Comparison of ENCODE assay signal across 8 cellular contexts in genomic region chr11:124717786-124718634, GRCh38. TPM values are rescaled to one million over a fixed set of nuclear protein-coding genes. Genes with fewer than 3 reads are reported as not detected.
DNase-seq lines count a peak whose midpoint lies in the region; ATAC-seq and TF ChIP-seq lines count a peak whose summit lies in the region.

No MANE protein-coding gene starts in this region.

- peaks cover 50% of the 10 kb centered on the region for H3K27me3 Mint-ChIP-seq in CD8-positive, alpha-beta T cell (ENCODE audit: low read depth)
- peaks cover 71% of the 10 kb centered on the region for H3K27me3 Mint-ChIP-seq in GM23338 (ENCODE audit: insufficient read depth, low read depth, poor library complexity)
- H3K27me3 Mint-ChIP-seq in T-cell = peaks cover 46 to 48% of the 10 kb centered on the region in 2 donors
- H3K27me3 Mint-ChIP-seq in effector memory CD8-positive, alpha-beta T cell = peaks cover 67 to 95% of the 10 kb centered on the region in 2 donors

- H3K36me3 Mint-ChIP-seq in CD8-positive, alpha-beta T cell = no peaks in the 10 kb centered on the region
- H3K36me3 Mint-ChIP-seq in GM23338 (ENCODE audit: low read depth) = no peaks in the 10 kb centered on the region
- no peaks in the 10 kb centered on the region for H3K36me3 Mint-ChIP-seq in T-cell
- no peaks in the 10 kb centered on the region for H3K36me3 Mint-ChIP-seq in effector memory CD8-positive, alpha-beta T cell (ENCODE audit: insufficient read depth)

- H3K4me1 Mint-ChIP-seq in CD8-positive, alpha-beta T cell (ENCODE audit: low read depth) = peaks cover 31% of the 10 kb centered on the region
- H3K4me1 Mint-ChIP-seq in GM23338 (peaks cover 40% of the 10 kb centered on the region), T-cell (peaks cover 24 to 35% (median 28%) of the 10 kb centered on the region in 3 donors)
- peaks cover 13 to 18% of the 10 kb centered on the region in 2 donors for H3K4me1 Mint-ChIP-seq in effector memory CD8-positive, alpha-beta T cell (ENCODE audit: low read depth in 2 of 2)

- TF ChIP-seq CTCF in CD8-positive, alpha-beta T cell (IDR thresholded peaks at IDR 0.05) = no peak
- TF ChIP-seq CTCF in GM23338 (conservative IDR thresholded peaks at IDR 0.05; ENCODE audit: low read depth in 2 of 2) (no peak), vagina (IDR thresholded peaks at IDR 0.05) (no peak)

- no peaks in the 10 kb centered on the region for H3K79me2 ChIP-seq in GM23338 (replicated peaks; ENCODE audit: insufficient read depth)

- peak overlapping the region; percentile 88 for H3K4me2 ChIP-seq in GM23338

- H3F3A ChIP-seq in GM23338 (replicated peaks; ENCODE audit: low read depth) = no peaks in the 10 kb centered on the region

- intact Hi-C loops in CD8-positive, alpha-beta T cell (cut with DNase I, micrococcal nuclease) = no loop called here
- intact Hi-C loops in vagina (cut with DNase I) = no loop called here

- POLR2A ChIA-PET in CD8-positive, alpha-beta T cell (lab: Charles Lee) = interaction anchor here (0.7 kb wide), 1 partner anchor 26 kb away, joined by 3 read pairs; no protein-coding TSS in a partner anchor
- POLR2A ChIA-PET in T-cell (lab: Charles Lee) = no interaction called here

- no peak overlapping the region for H3K27ac ChIP-seq in CD8-positive, alpha-beta T cell (ENCODE audit: low read depth, low read length)
- H3K27ac ChIP-seq in GM23338 (ENCODE audit: low read depth) (no peak overlapping the region), vagina (peak overlapping the region; percentile 27)

- no peak overlapping the region for H3K27ac Mint-ChIP-seq in CD8-positive, alpha-beta T cell
- H3K27ac Mint-ChIP-seq in GM23338 = no peak overlapping the region
- peak overlapping the region in 1 of 2 donors; percentile 33 for H3K27ac Mint-ChIP-seq in T-cell
- peak overlapping the region in 1 of 2 donors; percentile 36 for H3K27ac Mint-ChIP-seq in effector memory CD8-positive, alpha-beta T cell

- no peaks in the 10 kb centered on the region for H3K36me3 ChIP-seq in CD8-positive, alpha-beta T cell (ENCODE audit: insufficient read depth, low read length)
- no peaks in the 10 kb centered on the region for H3K36me3 ChIP-seq in GM23338 (ENCODE audit: insufficient read depth)
- no peaks in the 10 kb centered on the region for H3K36me3 ChIP-seq in mucosa of stomach (ENCODE audit: control insufficient read depth, insufficient read depth, low read length)
- H3K36me3 ChIP-seq in vagina = no peaks in the 10 kb centered on the region

- H3K9ac ChIP-seq in mucosa of stomach (ENCODE audit: low read length) = peak overlapping the region; percentile 47

- peak overlapping the region; percentile 31 for H3K4me3 ChIP-seq in CD8-positive, alpha-beta T cell (ENCODE audit: low read depth, low read length)
- H3K4me3 ChIP-seq in GM23338 (peak overlapping the region; percentile 76), mucosa of stomach (ENCODE audit: low read length) (peak overlapping the region; percentile 14), vagina (peak overlapping the region; percentile 40 to 41)

- peaks cover 14% of the 10 kb centered on the region for H3K27me3 ChIP-seq in CD8-positive, alpha-beta T cell (ENCODE audit: insufficient read depth, low read length)
- H3K27me3 ChIP-seq in GM23338 (ENCODE audit: insufficient read depth) (peaks cover 93% of the 10 kb centered on the region), mucosa of stomach (ENCODE audit: control insufficient read depth, insufficient read depth, low read length) (peaks cover 24% of the 10 kb centered on the region), vagina (no peaks in the 10 kb centered on the region)

- H3K9me3 Mint-ChIP-seq in CD8-positive, alpha-beta T cell = no peaks in the 10 kb centered on the region
- no peaks in the 10 kb centered on the region for H3K9me3 Mint-ChIP-seq in GM23338
- H3K9me3 Mint-ChIP-seq in T-cell = no peaks in the 10 kb centered on the region
- H3K9me3 Mint-ChIP-seq in effector memory CD8-positive, alpha-beta T cell = no peaks in the 10 kb centered on the region

- CTCF ChIA-PET in CD8-positive, alpha-beta T cell (lab: Charles Lee) = interaction anchor here (0.9 to 1.6 kb wide), 3 partner anchors 23 to 75 kb away, joined by 3 to 5 read pairs (median 3); no protein-coding TSS in a partner anchor
- CTCF ChIA-PET in T-cell (lab: Charles Lee) = interaction anchor here in 1 of 2 donors (1.1 to 1.7 kb wide), 3 partner anchors 28 to 49 kb away, joined by 3 to 5 read pairs (median 5); partner anchors contain the start of gene ESAM

- peak; percentile 59 for ATAC-seq in CD8-positive, alpha-beta T cell
- ATAC-seq in GM23338 (peak; percentile 86), T-cell (replicated peaks in 1 of 4) (peak; percentile 72 to 93 (median 76)), HG03039 (IDR thresholded peaks at IDR 0.05; ENCODE audit: unreplicated experiment) (no peak)
- ATAC-seq in effector memory CD8-positive, alpha-beta T cell (replicated peaks) = peak; percentile 88

- H3K9me2 ChIP-seq in GM23338 (ENCODE audit: insufficient read depth) = no peaks in the 10 kb centered on the region

- H3K9me3 ChIP-seq in CD8-positive, alpha-beta T cell (ENCODE audit: low read length) = no peaks in the 10 kb centered on the region
- H3K9me3 ChIP-seq in mucosa of stomach (ENCODE audit: control insufficient read depth, low read length) = no peaks in the 10 kb centered on the region
- no peaks in the 10 kb centered on the region for H3K9me3 ChIP-seq in vagina

- TF ChIP-seq POLR2A in vagina (IDR thresholded peaks at IDR 0.05) = no peak

- H2AFZ ChIP-seq in GM23338 = peak overlapping the region; percentile 95

- H3K4me1 ChIP-seq in CD8-positive, alpha-beta T cell (ENCODE audit: insufficient read depth, low read length) = peaks cover 13% of the 10 kb centered on the region
- H3K4me1 ChIP-seq in GM23338 (ENCODE audit: insufficient read depth) (peaks cover 14% of the 10 kb centered on the region; the same call in 1 of the 2 replicates), mucosa of stomach (ENCODE audit: control insufficient read depth, insufficient read depth, low read length) (peaks cover 15% of the 10 kb centered on the region), vagina (peaks cover 19% of the 10 kb centered on the region)

- H3K4me3 Mint-ChIP-seq in CD8-positive, alpha-beta T cell = peak overlapping the region; percentile 81
- H3K4me3 Mint-ChIP-seq in GM23338 = peak overlapping the region; percentile 85
- H3K4me3 Mint-ChIP-seq in T-cell = peak overlapping the region; percentile 65 to 91 (median 77)
- H3K4me3 Mint-ChIP-seq in effector memory CD8-positive, alpha-beta T cell = peak overlapping the region; percentile 70 to 78

- H4K20me1 ChIP-seq in GM23338 (replicated peaks; ENCODE audit: insufficient read depth) = no peaks in the 10 kb centered on the region; the same call in none of the 2 replicates

- DNase-seq in CD8-positive, alpha-beta T cell = peak in 4 of 7 experiments; percentile 7 to 33 (median 25)
- DNase-seq in GM23338 (ENCODE audit: low spot score) = peak; percentile 66
- peak in 16 of 34 experiments; percentile 4 to 29 (median 12) for DNase-seq in T-cell
- peak; percentile 6 to 21 (median 8) for DNase-seq in effector memory CD8-positive, alpha-beta T cell
- DNase-seq in vagina (ENCODE audit: extremely low spot score in 2 of 2) = no peak
- no peak for DNase-seq in SW 1271 (lab: John Stamatoyannopoulos, UW)

TF ChIP-seq in GM23338, 12 proteins besides CTCF, POLR2A, EP300 and RAD21:
- no peak for TF ChIP-seq NANOG (IDR thresholded peaks at IDR 0.05; ENCODE audit: borderline replicate concordance)
- no peak for TF ChIP-seq ETS1 (IDR thresholded peaks at IDR 0.05)
- TF ChIP-seq EZH2 (IDR thresholded peaks at IDR 0.05; ENCODE audit: low read depth, unreplicated experiment) = peak; percentile 81

RNA-seq across cellular contexts. Expression of gene NRGN, which starts 21.7 kb away (rescaled TPM):
- under 1 TPM; 0.31 to 0.41 TPM for total RNA-seq in CD8-positive, alpha-beta T cell
- 0.24 TPM in 1 of 2 replicates, not detected in the other for total RNA-seq in GM23338 (2014; rRNA removed; shearing (Covaris generic))
- polyA plus RNA-seq in GM23338 (2016; fragmentation: Nextera tagmentation; extraction: Ambion mirVana) = 0.61 TPM in 2 replicates
- total RNA-seq in T-cell = 10 to 100 TPM in 1 of 5 donors, 1 to 10 TPM in 1, under 1 TPM in 3; 0.26 to 11.0 (median 0.89) TPM
- total RNA-seq in vagina = 0.98 TPM

RNA-seq across cellular contexts. Expression of gene VSIG2, which starts 34.0 kb away (rescaled TPM):
- under 1 TPM; 0.58 to 0.65 TPM for total RNA-seq in CD8-positive, alpha-beta T cell
- not detected in 2 replicates for total RNA-seq in GM23338 (2014; rRNA removed; shearing (Covaris generic))
- 0.19 TPM in 1 of 2 replicates, not detected in the other for polyA plus RNA-seq in GM23338 (2016; fragmentation: Nextera tagmentation; extraction: Ambion mirVana)
- total RNA-seq in T-cell (1 to 10 TPM in 2 of 5 donors, under 1 TPM in 3; 0.66 to 1.6 (median 0.98) TPM), vagina (0.74 TPM)

RNA-seq across cellular contexts. Expression of gene ESAM, which starts 44.1 kb away (rescaled TPM):
- total RNA-seq in CD8-positive, alpha-beta T cell = 1 to 10 TPM in 1 of 2 experiments, under 1 TPM in 1; 0.69 to 1.6 TPM
- total RNA-seq in GM23338 (2014; rRNA removed; shearing (Covaris generic)) = not detected in 2 replicates
- polyA plus RNA-seq in GM23338 (2016; fragmentation: Nextera tagmentation; extraction: Ambion mirVana) = 0.32 and 0.50 TPM in 2 replicates
- 1 to 10 TPM; 1.2 to 3.5 (median 2.5) TPM for total RNA-seq in T-cell
- total RNA-seq in vagina = 34.9 TPM

RNA-seq across cellular contexts. Expression of gene SPA17, which starts 44.3 kb away (rescaled TPM):
- total RNA-seq in CD8-positive, alpha-beta T cell = under 1 TPM; 0.22 to 0.68 TPM
- 3.2 and 7.4 TPM in 2 replicates for total RNA-seq in GM23338 (2014; rRNA removed; shearing (Covaris generic))
- 14.9 and 18.6 TPM in 2 replicates for polyA plus RNA-seq in GM23338 (2016; fragmentation: Nextera tagmentation; extraction: Ambion mirVana)
- total RNA-seq in T-cell = under 1 TPM; 0.28 to 0.92 (median 0.59) TPM
- total RNA-seq in vagina = 1.7 TPM

RNA-seq across cellular contexts. Expression of gene SIAE, which starts 44.5 kb away (rescaled TPM):
- 1 to 10 TPM; 2.4 to 3.2 TPM for total RNA-seq in CD8-positive, alpha-beta T cell
- 1.5 and 1.7 TPM in 2 replicates for total RNA-seq in GM23338 (2014; rRNA removed; shearing (Covaris generic))
- 0.85 and 1.1 TPM in 2 replicates for polyA plus RNA-seq in GM23338 (2016; fragmentation: Nextera tagmentation; extraction: Ambion mirVana)
- total RNA-seq in T-cell (1 to 10 TPM; 3.7 to 9.7 (median 6.2) TPM), vagina (10.6 TPM)

Comparison
In these comparisons a context has a peak if more than half of its experiments do, and no peak if none do; other contexts are left out.
1. DNase-seq: peak in CD8-positive, alpha-beta T cell (4 of 7), GM23338 (single experiment) and effector memory CD8-positive, alpha-beta T cell (3 of 3); none in vagina (0 of 2) and SW 1271 (0 of 2).
2. H3K4me3 ChIP-seq: peak in every context shown above with its lines; median percentile 76 in GM23338; 40 in vagina; 31 in CD8-positive, alpha-beta T cell; 14 in mucosa of stomach.
3. Peak in every context shown above with its lines, with median percentiles within 50 percentile points of each other: H3K4me3 Mint-ChIP-seq.